In genomic region chr9:127133739-127134167, GRCh38 we compare ENCODE assay signal across 9 cellular contexts. TPM values are rescaled to one million over a fixed set of nuclear protein-coding genes. Genes with fewer than 3 reads are reported as not detected.
DNase-seq lines count a peak whose midpoint lies in the region; ATAC-seq and TF ChIP-seq lines count a peak whose summit lies in the region.
"Had no signal": no experiment of that assay in that cellular context is flagged by ENCODE, and none has a peak within 500 bp of the region (broad histone marks: within the 10 kb centered on the region; RNA-seq: fewer than 3 reads in every experiment).

No MANE protein-coding gene starts in this region.

- WGBS in esophagus squamous epithelium, 2 donors = 26 to 53% methylated on average over 11 to 12 of the region's 13 CpGs

- no peak for TF ChIP-seq POLR2A in esophagus squamous epithelium (IDR thresholded peaks at IDR 0.05)

- no peaks in the 10 kb centered on the region for H3K36me3 ChIP-seq in esophagus squamous epithelium
- no peaks in the 10 kb centered on the region for H3K36me3 ChIP-seq in mucosa of stomach (ENCODE audit: control insufficient read depth, insufficient read depth, low read length)
- H3K36me3 ChIP-seq in upper lobe of right lung = no peaks in the 10 kb centered on the region

- peaks cover 43 to 78% (median 63%) of the 10 kb centered on the region in 3 donors for H3K4me1 ChIP-seq in esophagus squamous epithelium
- H3K4me1 ChIP-seq in mucosa of stomach (ENCODE audit: control insufficient read depth, insufficient read depth, low read length) = peaks cover 54% of the 10 kb centered on the region
- H3K4me1 ChIP-seq in upper lobe of right lung = peaks cover 49% of the 10 kb centered on the region

- H3K27me3 ChIP-seq in esophagus squamous epithelium = no peaks in the 10 kb centered on the region
- no peaks in the 10 kb centered on the region for H3K27me3 ChIP-seq in mucosa of stomach (ENCODE audit: control insufficient read depth, insufficient read depth, low read length)
- no peaks in the 10 kb centered on the region for H3K27me3 ChIP-seq in upper lobe of right lung

- H3K9ac ChIP-seq in mucosa of stomach (ENCODE audit: low read length) = peak overlapping the region; percentile 35

- intact Hi-C loops in esophagus squamous epithelium (cut with DNase I) (no loop called here), upper lobe of right lung (cut with DNase I) (no loop called here)

- no peak for TF ChIP-seq CTCF in esophagus squamous epithelium (IDR thresholded peaks at IDR 0.05)
- TF ChIP-seq CTCF in upper lobe of right lung (IDR thresholded peaks at IDR 0.05) = no peak

- ATAC-seq in upper lobe of right lung = peak; percentile 9
- no peak for ATAC-seq in HG03565 (IDR thresholded peaks at IDR 0.05; ENCODE audit: unreplicated experiment)

- peak overlapping the region in 1 of 4 donors; percentile 12 for H3K4me3 ChIP-seq in esophagus squamous epithelium
- H3K4me3 ChIP-seq in mucosa of stomach (ENCODE audit: low read length) = no peak overlapping the region
- no peak overlapping the region for H3K4me3 ChIP-seq in upper lobe of right lung

- no peaks in the 10 kb centered on the region for H3K9me3 ChIP-seq in esophagus squamous epithelium
- H3K9me3 ChIP-seq in mucosa of stomach (ENCODE audit: control insufficient read depth, low read length) = no peaks in the 10 kb centered on the region
- no peaks in the 10 kb centered on the region for H3K9me3 ChIP-seq in upper lobe of right lung

- peak; percentile 20 for DNase-seq in NCI-H1694 treated with DMSO at 0.1 percent for 48 hours (lab: John Stamatoyannopoulos, UW)
- no peak for DNase-seq in NCI-H1694 (lab: John Stamatoyannopoulos, UW)
- no peak for DNase-seq in esophagus squamous epithelium (lab: John Stamatoyannopoulos, UW)
- DNase-seq in upper lobe of right lung = peak; percentile 64
- DNase-seq in activated naive CD4-positive, alpha-beta T cell treated with anti-CD3 and anti-CD28 coated beads, Interleukin-2, amount 50 U/mL, for 16 hours = no peak
- DNase-seq in NCI-H146 (lab: John Stamatoyannopoulos, UW) = no peak
- DNase-seq: AML-193 had no signal

- H3K27ac ChIP-seq in esophagus squamous epithelium (peak overlapping the region; percentile 73 to 94 (median 85)), upper lobe of right lung (peak overlapping the region; percentile 73)

RNA-seq across cellular contexts. Expression of gene ANGPTL2, which starts 11.3 kb away (rescaled TPM):
- 10 to 100 TPM in 1 of 4 donors, 1 to 10 TPM in 3; 2.4 to 24.6 (median 7.6) TPM for total RNA-seq in esophagus squamous epithelium
- 19.4 TPM for total RNA-seq in upper lobe of right lung

Comparison
In these comparisons a context has a peak if more than half of its experiments do, and no peak if none do; other contexts are left out.
1. DNase-seq: peak in NCI-H1694 treated with DMSO at 0.1 percent for 48 hours (single experiment) and upper lobe of right lung (single experiment); none in NCI-H1694 (single experiment), esophagus squamous epithelium (single experiment), activated naive CD4-positive, alpha-beta T cell treated with anti-CD3 and anti-CD28 coated beads, Interleukin-2, amount 50 U/mL, for 16 hours (single experiment) and NCI-H146 (single experiment).